In the genomic region with DNA sequence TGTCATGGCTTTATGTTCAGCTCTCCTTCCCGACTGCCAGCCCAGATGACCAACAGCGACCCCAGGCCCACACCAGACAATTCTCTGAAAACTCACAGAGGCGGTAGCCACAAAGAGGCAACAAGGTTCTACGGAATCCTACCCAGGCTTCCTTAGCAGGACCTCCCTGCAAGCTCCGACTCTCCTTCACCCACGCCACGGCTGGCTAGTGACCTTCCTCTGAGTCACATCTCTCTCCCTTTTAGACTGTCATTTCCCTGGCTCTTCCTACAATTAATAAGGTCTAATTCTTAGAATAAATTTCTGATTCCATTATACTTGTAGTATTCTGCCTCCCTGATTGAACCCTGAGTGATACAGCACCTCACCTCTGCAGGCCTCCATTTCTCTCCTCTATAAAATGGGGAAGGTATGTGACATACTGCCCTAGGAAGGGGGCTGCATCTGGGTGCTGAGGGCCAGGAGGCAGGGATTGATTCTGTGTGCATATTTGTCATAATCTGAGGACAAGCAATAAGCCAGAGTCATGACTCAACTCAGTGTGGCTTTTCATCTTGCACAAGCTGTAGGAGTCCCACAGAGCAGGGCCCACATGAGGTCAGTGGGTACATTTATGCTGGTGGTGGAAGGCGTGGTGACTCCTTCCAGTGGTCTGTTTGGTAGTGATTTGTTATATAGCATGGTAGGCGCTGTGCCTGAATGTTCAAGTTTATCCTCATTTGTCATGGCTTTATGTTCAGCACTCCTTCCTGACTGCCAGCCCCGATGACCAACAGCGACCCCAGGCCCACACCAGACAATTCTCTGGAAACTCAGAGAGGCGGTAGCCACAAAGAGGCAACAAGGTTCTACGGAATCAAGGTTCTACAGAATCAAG, we compare ENCODE assay signal across 14 cellular contexts. TPM values are rescaled to one million over a fixed set of nuclear protein-coding genes. Genes with fewer than 3 reads are reported as not detected.
DNase-seq lines count a peak whose midpoint lies in the region; ATAC-seq and TF ChIP-seq lines count a peak whose summit lies in the region.
"Had no signal": no experiment of that assay in that cellular context is flagged by ENCODE, and none has a peak within 500 bp of the region (broad histone marks: within the 10 kb centered on the region; RNA-seq: fewer than 3 reads in every experiment).

No MANE protein-coding gene starts in this region.

- peaks cover 25% of the 10 kb centered on the region for H3K4me1 ChIP-seq in osteoblast (ENCODE audit: insufficient read depth, low read length)
- H3K4me1 ChIP-seq: left ventricle myocardium inferior had no signal

- H3K4me3 ChIP-seq in astrocyte of the spinal cord (ENCODE audit: low read depth, low read length) (no peak overlapping the region), osteoblast (ENCODE audit: insufficient read depth, low read length) (no peak overlapping the region)
- H3K4me3 ChIP-seq: body of pancreas, left ventricle myocardium inferior, ovary, thoracic aorta had no signal

- peak overlapping the region; percentile 35 for H3K27ac ChIP-seq in osteoblast (ENCODE audit: low read depth, low read length)
- no peak overlapping the region for H3K27ac ChIP-seq in caudate nucleus (ENCODE audit: low read depth, low read length)
- H3K27ac ChIP-seq: body of pancreas, left ventricle myocardium inferior, ovary, thoracic aorta had no signal

- H3K4me2 ChIP-seq in osteoblast (ENCODE audit: insufficient read depth, low read length): peak overlapping the region; percentile 44

- no peaks in the 10 kb centered on the region for H4K20me1 ChIP-seq in osteoblast (ENCODE audit: insufficient read depth, low read length)

- no peaks in the 10 kb centered on the region for H3K9me3 ChIP-seq in osteoblast (ENCODE audit: low read depth, low read length)
- H3K9me3 ChIP-seq: body of pancreas, left ventricle myocardium inferior, ovary, thoracic aorta had no signal

- no peaks in the 10 kb centered on the region for H3K27me3 ChIP-seq in osteoblast (ENCODE audit: insufficient read depth, low read length)
- H3K27me3 ChIP-seq: body of pancreas, ovary had no signal

- DNase-seq in ELR (ENCODE audit: low read depth): peak; percentile 77
- DNase-seq in LHCN-M2 (ENCODE audit: low read depth): peak; percentile 70
- peak; percentile 85 for DNase-seq in astrocyte of the spinal cord (ENCODE audit: low read depth, low spot score)
- DNase-seq in osteoblast (ENCODE audit: insufficient read length, low spot score, missing footprints): peak; percentile 92
- DNase-seq in left cardiac atrium: no peak
- no peak for DNase-seq in caudate nucleus (lab: John Stamatoyannopoulos, UW)
- DNase-seq in type B pancreatic cell (ENCODE audit: extremely low spot score, unreplicated experiment): no peak
- DNase-seq: activated CD4-positive, alpha-beta T cell treated with anti-CD3 and anti-CD28 coated beads, Interleukin-2, amount 50 U/mL, for 4 hours; body of pancreas; KBM-7; left ventricle myocardium inferior; ovary had no signal

- no peak overlapping the region for H3K27ac Mint-ChIP-seq in type B pancreatic cell

- no peaks in the 10 kb centered on the region for H3K79me2 ChIP-seq in osteoblast (ENCODE audit: insufficient read depth, low read length)

- no peaks in the 10 kb centered on the region for H3K9me3 Mint-ChIP-seq in type B pancreatic cell

- no peak overlapping the region for H2AFZ ChIP-seq in osteoblast (ENCODE audit: low read length)

- H3K4me1 Mint-ChIP-seq in type B pancreatic cell (ENCODE audit: unreplicated experiment): peaks cover 15% of the 10 kb centered on the region

- intact Hi-C loops in left cardiac atrium (cut with DNase I): no loop called here

- no peak for ATAC-seq in left cardiac atrium
- ATAC-seq: body of pancreas, SK-N-SH treated with all-trans-retinoic acid at 6 μM for 48 hours had no signal

- no peak overlapping the region for H3K4me3 Mint-ChIP-seq in type B pancreatic cell

- in situ Hi-C loops in astrocyte of the spinal cord (cut with HindIII; ENCODE audit: low sequenced_read_pairs): no loop called here

- peaks cover 9% of the 10 kb centered on the region for H3K27me3 Mint-ChIP-seq in type B pancreatic cell

- H3K36me3 ChIP-seq in osteoblast (ENCODE audit: insufficient read depth, low read length): no peaks in the 10 kb centered on the region
- H3K36me3 ChIP-seq: left ventricle myocardium inferior, ovary, thoracic aorta had no signal

- H3K36me3 Mint-ChIP-seq in type B pancreatic cell: no peaks in the 10 kb centered on the region

- TF ChIP-seq CTCF in astrocyte of the spinal cord (IDR thresholded peaks at IDR 0.05; ENCODE audit: low read depth, low read length) (no peak), osteoblast (IDR thresholded peaks at IDR 0.05; ENCODE audit: extremely low read depth, low read depth, low read length) (no peak), type B pancreatic cell (conservative IDR thresholded peaks at IDR 0.05) (no peak)

RNA-seq across cellular contexts. Expression of gene SMPD3, which starts 46.2 kb away (rescaled TPM):
- total RNA-seq in LHCN-M2 (2014; rRNA removed) (0.17 TPM in 1 of 2 replicates, not detected in the other), osteoblast (0.72 TPM in 1 of 2 replicates, not detected in the other), left cardiac atrium (1 to 10 TPM; 1.3 to 2.2 TPM), type B pancreatic cell (ENCODE audit: low replicate concordance) (4.5 and 9.8 TPM in 2 replicates)
- polyA plus RNA-seq in LHCN-M2 (2012): 0.36 TPM

Comparison
In these comparisons a context has a peak if more than half of its experiments do, and no peak if none do; other contexts are left out.
1. DNase-seq: peak in ELR (single experiment), LHCN-M2 (single experiment), astrocyte of the spinal cord (single experiment) and osteoblast (single experiment); none in left cardiac atrium (single experiment), caudate nucleus (0 of 61) and type B pancreatic cell (single experiment).